In the genomic region with DNA sequence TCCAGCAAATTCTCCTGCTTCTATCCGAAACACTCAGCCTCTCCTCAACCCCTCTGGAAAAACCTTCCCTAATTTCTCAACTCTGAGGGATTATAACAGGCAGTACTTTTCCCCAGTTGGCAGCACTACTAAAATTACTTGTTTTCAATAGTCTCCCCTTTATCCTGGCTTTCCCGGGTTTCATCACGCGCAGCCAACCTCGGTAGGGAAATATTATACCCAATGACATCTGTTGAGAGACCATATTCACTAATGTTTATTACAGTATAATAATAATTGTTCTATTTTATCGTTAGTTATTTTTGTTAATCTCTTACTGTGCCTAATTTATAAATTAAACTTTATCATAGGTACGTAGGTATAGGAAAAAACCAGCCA, we compare ENCODE assay signal across 1 cellular context.
TF ChIP-seq lines count a peak whose summit lies in the region.

No MANE protein-coding gene starts in this region.

TF ChIP-seq in HCT116, 20 proteins besides CTCF, POLR2A, EP300 and RAD21 (continued from another document):
- no peak for TF ChIP-seq SRF (IDR thresholded peaks at IDR 0.05; ENCODE audit: low read depth)
- TF ChIP-seq TCF7L2 (IDR thresholded peaks at IDR 0.05; ENCODE audit: borderline replicate concordance, extremely low read depth, insufficient read depth, insufficient read length): no peak
- no peak for TF ChIP-seq SP1 (IDR thresholded peaks at IDR 0.05; ENCODE audit: low read depth)
- TF ChIP-seq EZH2 (IDR thresholded peaks at IDR 0.05): no peak
- no peak for TF ChIP-seq FOSL1 (IDR thresholded peaks at IDR 0.05; ENCODE audit: low read depth)
- no peak for TF ChIP-seq ZNF274 (IDR thresholded peaks at IDR 0.05; ENCODE audit: low read depth, low read length)
- no peak for TF ChIP-seq SIN3A (IDR thresholded peaks at IDR 0.05; ENCODE audit: low read depth)
TF ChIP-seq in HCT116: peak in this region for 0.
